In the genomic region with DNA sequence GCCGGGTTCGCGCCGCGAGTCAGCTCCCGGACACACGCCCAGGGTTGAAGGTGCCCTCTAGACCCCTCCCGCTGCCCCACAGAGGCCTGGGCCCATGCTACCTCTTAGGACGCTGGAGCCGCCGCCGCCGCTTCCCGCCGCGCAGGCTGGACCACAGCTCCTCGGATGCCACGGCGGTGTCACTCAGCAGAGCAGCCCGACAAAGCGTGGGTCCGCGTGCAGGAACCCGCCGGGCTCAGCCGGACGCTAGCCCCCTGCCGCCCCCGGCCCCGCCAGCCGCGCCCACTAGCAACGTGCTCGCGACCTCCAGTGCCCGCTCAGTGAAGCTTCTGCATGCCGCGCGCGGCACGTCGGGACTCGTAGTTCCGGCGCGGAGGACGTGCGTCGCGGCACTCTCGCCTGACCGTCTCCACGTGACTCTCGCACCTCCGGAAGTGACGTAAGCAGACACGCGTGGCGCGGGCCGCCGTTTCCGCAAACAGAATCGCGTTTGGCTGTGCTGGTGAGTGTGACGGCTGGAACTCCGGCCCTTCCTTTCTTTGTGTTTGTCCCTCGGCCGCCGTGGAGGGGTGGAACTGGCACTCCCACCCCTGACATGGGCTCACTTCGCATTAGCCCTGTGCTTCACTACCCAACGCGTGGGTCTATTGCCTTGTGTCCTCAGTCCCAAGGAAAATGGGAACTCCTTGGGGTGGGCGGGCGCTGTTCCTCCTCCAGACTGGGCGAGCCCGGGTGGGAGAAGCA, we compare ENCODE assay signal across 7 cellular contexts.
DNase-seq lines count a peak whose midpoint lies in the region; ATAC-seq and TF ChIP-seq lines count a peak whose summit lies in the region.

A gene with protein sequence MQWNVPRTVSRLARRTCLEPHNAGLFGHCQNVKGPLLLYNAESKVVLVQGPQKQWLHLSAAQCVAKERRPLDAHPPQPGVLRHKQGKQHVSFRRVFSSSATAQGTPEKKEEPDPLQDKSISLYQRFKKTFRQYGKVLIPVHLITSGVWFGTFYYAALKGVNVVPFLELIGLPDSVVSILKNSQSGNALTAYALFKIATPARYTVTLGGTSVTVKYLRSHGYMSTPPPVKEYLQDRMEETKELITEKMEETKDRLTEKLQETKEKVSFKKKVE (minus strand): TSS at position 331 of the 744 bp plus-strand sequence. CDS start 44,481 bp downstream, outside the sequence.
A gene (plus strand): TSS at position 446 of the 744 bp plus-strand sequence. CDS start 4,845 bp downstream, outside the sequence.

- DNase-seq in NCI-H2081 (lab: John Stamatoyannopoulos, UW) (peak; percentile 88 to 96), T1000 (lab: John Stamatoyannopoulos, UW) (peak; percentile 78), astrocyte of the spinal cord (ENCODE audit: low read depth, low spot score) (peak; percentile 96), hippocampal formation (lab: John Stamatoyannopoulos, UW) (peak; percentile 93 to 94), retina (peak; percentile 96)

- peak within 1 kb of the TSS; percentile 95 for H3K4me3 ChIP-seq in astrocyte of the spinal cord (ENCODE audit: low read depth, low read length)

- in situ Hi-C loops in astrocyte of the spinal cord (cut with HindIII; ENCODE audit: low sequenced_read_pairs): no loop called here

- no peak for TF ChIP-seq CTCF in astrocyte of the spinal cord (IDR thresholded peaks at IDR 0.05; ENCODE audit: low read depth, low read length)

- ATAC-seq in GM18508 (IDR thresholded peaks at IDR 0.05; ENCODE audit: insufficient read depth, unreplicated experiment) (peak; percentile 82), HG03025 (IDR thresholded peaks at IDR 0.05; ENCODE audit: low FRiP score, unreplicated experiment) (peak; percentile 92)

Comparison
In these comparisons a context has a peak if more than half of its experiments do, and no peak if none do; other contexts are left out.
1. Peak in every context shown above with its lines: DNase-seq, ATAC-seq and H3K4me3 ChIP-seq.